ENCODE assay signal across 12 cellular contexts in genomic region chr2:119820275-119820674, GRCh38.
DNase-seq lines count a peak whose midpoint lies in the region; ATAC-seq, FAIRE-seq and TF ChIP-seq lines count a peak whose summit lies in the region.
"Had no signal": no experiment of that assay in that cellular context is flagged by ENCODE, and none has a peak within 500 bp of the region (broad histone marks: within the 10 kb centered on the region; RNA-seq: fewer than 3 reads in every experiment).

No MANE protein-coding gene starts in this region.

- no peaks in the 10 kb centered on the region for H3K23me2 ChIP-seq in H1 (ENCODE audit: low read depth, low read length)

- no peak overlapping the region for H4K5ac ChIP-seq in H1 (ENCODE audit: insufficient read length, low read depth, low read length)

- no peak overlapping the region for H4K91ac ChIP-seq in H1 (replicated peaks; ENCODE audit: insufficient read length, low read length)

- no peaks in the 10 kb centered on the region for H3K4me1 ChIP-seq in H1 (replicated peaks in 1 of 4; ENCODE audit: control insufficient read depth in 3 of 4, insufficient read depth in 4 of 4, low read length in 3 of 4)

- H3K4me3 Mint-ChIP-seq in activated naive CD4-positive, alpha-beta T cell treated with anti-CD3 and anti-CD28 coated beads for 36 hours = no peak overlapping the region
- H3K4me3 Mint-ChIP-seq: type B pancreatic cell had no signal

- H3K4me1 Mint-ChIP-seq in activated naive CD4-positive, alpha-beta T cell treated with anti-CD3 and anti-CD28 coated beads for 36 hours (ENCODE audit: low read depth) = peaks cover 41% of the 10 kb centered on the region

- no peak overlapping the region for H2BK20ac ChIP-seq in H1 (ENCODE audit: low read length)

- no peak overlapping the region for H2AK5ac ChIP-seq in H1 (ENCODE audit: low read depth, low read length)

- H2BK5ac ChIP-seq in H1 (ENCODE audit: low read depth, low read length) = no peak overlapping the region

- TF ChIP-seq EP300 in H1 (IDR thresholded peaks at IDR 0.05; ENCODE audit: borderline replicate concordance in 1 of 2, low read depth in 2 of 2, low read length in 2 of 2) = no peak

- DNase-seq in NCI-H345 (lab: John Stamatoyannopoulos, UW) (peak; percentile 2), NCI-H345 treated with DMSO at 0.1 percent for 48 hours (lab: John Stamatoyannopoulos, UW; ENCODE audit: unreplicated experiment) (no peak), NCI-H82 (lab: John Stamatoyannopoulos, UW) (peak; percentile 85), H1 (ENCODE audit: low read depth in 1 of 2, low spot score in 2 of 2) (no peak), pulmonary artery endothelial cell (ENCODE audit: low read depth, low spot score) (peak; percentile 97), LoVo (ENCODE audit: low spot score) (no peak)
- DNase-seq in activated naive CD4-positive, alpha-beta T cell treated with anti-CD3 and anti-CD28 coated beads for 36 hours = no peak
- DNase-seq: NCI-H524 treated with DMSO at 0.1 percent for 48 hours had no signal

- no peak for FAIRE-seq in H1 (lab: Jason Lieb, UNC)
- FAIRE-seq: A204.1, GM12878 had no signal

- H2BK12ac ChIP-seq in H1 (ENCODE audit: low read depth, low read length) = no peak overlapping the region

- no peak overlapping the region for H3K27ac ChIP-seq in H1 (ENCODE audit: low read depth, low read length)

- no peaks in the 10 kb centered on the region for H3K9me3 ChIP-seq in H1 (ENCODE audit: insufficient read depth in 2 of 2, low read depth in 1 of 2, low read length in 1 of 2)

- H2BK15ac ChIP-seq in H1 (ENCODE audit: low read length) = no peak overlapping the region

- H3K4ac ChIP-seq in H1 (replicated peaks; ENCODE audit: insufficient read length, low read depth, low read length) = no peak overlapping the region

- H3K27me3 ChIP-seq in H1 (replicated peaks in 1 of 4; ENCODE audit: control insufficient read depth in 3 of 4, extremely low read depth in 1 of 4, insufficient read depth in 3 of 4, low read length in 3 of 4) = no peaks in the 10 kb centered on the region

- no peak for ATAC-seq in HG03520 (IDR thresholded peaks at IDR 0.05; ENCODE audit: unreplicated experiment)
- ATAC-seq: GM12878 had no signal

- no peak overlapping the region for H3K4me3 ChIP-seq in H1 (ENCODE audit: extremely low read depth in 1 of 4, insufficient read depth in 2 of 4, low read depth in 3 of 4, low read length in 4 of 4)
- H3K4me3 ChIP-seq: GM12878 had no signal

- H2AFZ ChIP-seq in H1 (ENCODE audit: low read length) = no peak overlapping the region

- peaks cover 0 to 8% of the 10 kb centered on the region in 2 experiments for H4K20me1 ChIP-seq in H1 (replicated peaks in 1 of 2; ENCODE audit: control insufficient read depth in 1 of 2, insufficient read depth in 2 of 2, low read length in 2 of 2)

- no peak overlapping the region for H3K14ac ChIP-seq in H1 (ENCODE audit: insufficient read length)

- intact Hi-C loops in activated naive CD4-positive, alpha-beta T cell treated with anti-CD3 and anti-CD28 coated beads for 36 hours (cut with micrococcal nuclease) = loop anchor here (5.0 kb wide), 1 partner anchor 407 kb away; no protein-coding TSS in a partner anchor

- no peaks in the 10 kb centered on the region for H3K27me3 Mint-ChIP-seq in activated naive CD4-positive, alpha-beta T cell treated with anti-CD3 and anti-CD28 coated beads for 36 hours (ENCODE audit: low read depth)
- H3K27me3 Mint-ChIP-seq: type B pancreatic cell had no signal

- H4K8ac ChIP-seq in H1 (ENCODE audit: extremely low read depth, insufficient read depth, low read length) = 0 out of 2 replicates have a peak overlapping the region, but pooled peaks have one; percentile 9

- H3K36me3 Mint-ChIP-seq in activated naive CD4-positive, alpha-beta T cell treated with anti-CD3 and anti-CD28 coated beads for 36 hours (ENCODE audit: low read depth) = peaks cover 27% of the 10 kb centered on the region

- H3K9ac ChIP-seq in H1 (replicated peaks in 1 of 4; ENCODE audit: extremely low read depth in 1 of 4, low read depth in 3 of 4, low read length in 3 of 4) = no peak overlapping the region

- H3K27ac Mint-ChIP-seq in activated naive CD4-positive, alpha-beta T cell treated with anti-CD3 and anti-CD28 coated beads for 36 hours = no peak overlapping the region
- H3K27ac Mint-ChIP-seq: type B pancreatic cell had no signal

- H3K9me3 Mint-ChIP-seq in activated naive CD4-positive, alpha-beta T cell treated with anti-CD3 and anti-CD28 coated beads for 36 hours = peaks cover 10% of the 10 kb centered on the region

- no peak overlapping the region for H3K4me2 ChIP-seq in H1 (ENCODE audit: insufficient read depth in 1 of 2, low read depth in 2 of 2, low read length in 2 of 2)

- no peak for TF ChIP-seq POLR2A in H1 (IDR thresholded peaks at IDR 0.05; ENCODE audit: control extremely low read depth in 1 of 2, low read depth in 2 of 2, low read length in 2 of 2)

- no peak overlapping the region for H3K56ac ChIP-seq in H1 (replicated peaks; ENCODE audit: insufficient read length, low read depth, low read length)

- peaks cover 0 to 96% of the 10 kb centered on the region in 2 experiments; a peak in 3 of 4 replicates for H3K79me2 ChIP-seq in H1 (ENCODE audit: control insufficient read depth in 1 of 2, insufficient read depth in 2 of 2, low read length in 2 of 2)

- H3K79me1 ChIP-seq in H1 (ENCODE audit: low read depth, low read length) = 0 out of 2 replicates have a peak, but pooled peaks cover 2% of the 10 kb centered on the region

- no peak overlapping the region for H3K18ac ChIP-seq in H1 (ENCODE audit: extremely low read depth, low read length)

- CTCF ChIA-PET in H1 (lab: Charles Lee; ENCODE audit: partially characterized antibody) = interaction anchor here (0.6 to 2.1 kb wide), 8 partner anchors 9 to 180 kb away, joined by 3 to 7 read pairs (median 3); no protein-coding TSS in a partner anchor
- CTCF ChIA-PET in activated naive CD4-positive, alpha-beta T cell treated with anti-CD3 and anti-CD28 coated beads for 36 hours (lab: Charles Lee) = interaction anchor here (1.0 to 2.9 kb wide), 4 partner anchors 67 to 356 kb away, joined by 3 to 14 read pairs (median 4); no protein-coding TSS in a partner anchor

- POLR2A ChIA-PET in H1 (lab: Charles Lee; ENCODE audit: partially characterized antibody) = interaction anchor here (1.2 kb wide), 1 partner anchor 24 kb away, joined by 3 read pairs; no protein-coding TSS in a partner anchor

- H2BK120ac ChIP-seq in H1 (replicated peaks; ENCODE audit: low read depth, low read length) = no peak overlapping the region

- H3K23ac ChIP-seq in H1 (ENCODE audit: insufficient read length) = no peak overlapping the region

- no peak for TF ChIP-seq RAD21 in H1 (IDR thresholded peaks at IDR 0.05 in 1 of 2, conservative IDR thresholded peaks at IDR 0.05 in 1 of 2; ENCODE audit: low read depth in 2 of 2, low read length in 2 of 2)

- TF ChIP-seq CTCF in H1 (IDR thresholded peaks at IDR 0.05; ENCODE audit: control extremely low read depth in 1 of 3, insufficient read depth in 1 of 3, low read depth in 1 of 3, low read length in 3 of 3) = no peak

- H3K36me3 ChIP-seq in H1 (ENCODE audit: control insufficient read depth in 2 of 4, insufficient read depth in 4 of 4, low read length in 3 of 4) = peaks cover 0 to 20% (median 6%) of the 10 kb centered on the region in 4 experiments; a peak in 2 of 8 replicates

TF ChIP-seq in H1, 55 proteins besides CTCF, POLR2A, EP300 and RAD21:
- TF ChIP-seq EGR1 (IDR thresholded peaks at IDR 0.05; ENCODE audit: borderline replicate concordance, low read depth, low read length) (no peak), CEBPB (IDR thresholded peaks at IDR 0.05; ENCODE audit: low read depth, low read length) (no peak), USF2 (IDR thresholded peaks at IDR 0.05; ENCODE audit: low read length) (no peak)

Comparison
In these comparisons a context has a peak if more than half of its experiments do, and no peak if none do; other contexts are left out.
1. DNase-seq: peak in NCI-H345 (single experiment), NCI-H82 (single experiment) and pulmonary artery endothelial cell (single experiment); none in NCI-H345 treated with DMSO at 0.1 percent for 48 hours (single experiment), H1 (0 of 2), activated naive CD4-positive, alpha-beta T cell treated with anti-CD3 and anti-CD28 coated beads for 36 hours (single experiment) and LoVo (single experiment).